In genomic region chr6:145457556-145457955, GRCh38 we compare ENCODE assay signal across 15 cellular contexts.
"Had no signal": no experiment of that assay in that cellular context is flagged by ENCODE, and none has a peak within 500 bp of the region (broad histone marks: within the 10 kb centered on the region; RNA-seq: fewer than 3 reads in every experiment).

No MANE protein-coding gene starts in this region.

- H3K36me3 ChIP-seq: colonic mucosa, esophagus muscularis mucosa, gastroesophageal sphincter, heart left ventricle, left lung, lower lobe of right lung had no signal

- H3K9me3 ChIP-seq: colonic mucosa, esophagus muscularis mucosa, gastroesophageal sphincter, heart left ventricle, left lung, lower lobe of right lung, mucosa of descending colon had no signal

- H3K27me3 ChIP-seq: colonic mucosa, esophagus muscularis mucosa, foreskin keratinocyte, gastroesophageal sphincter, heart left ventricle, left lung had no signal

- H3K4me1 ChIP-seq: colonic mucosa, esophagus muscularis mucosa, foreskin keratinocyte, gastroesophageal sphincter, heart left ventricle, left lung, lower lobe of right lung had no signal

- H3K4me3 ChIP-seq: colonic mucosa, esophagus muscularis mucosa, gastroesophageal sphincter, heart left ventricle, left lung, lower lobe of right lung, mucosa of descending colon had no signal

- H3K27ac ChIP-seq: colonic mucosa, esophagus muscularis mucosa, foreskin keratinocyte, gastroesophageal sphincter, heart left ventricle, left lung, lower lobe of right lung had no signal

- DNase-seq: colonic mucosa; cortex of kidney; effector memory CD4-positive, alpha-beta T cell; foreskin keratinocyte; heart left ventricle; hippocampal formation; left cardiac atrium; left lung; left ventricle myocardium superior; lower lobe of right lung; mesenchymal stem cell; mucosa of descending colon; naive B cell had no signal
